Comparison of ENCODE assay signal across 8 cellular contexts in genomic region chr13:49976314-49977258, GRCh38. TPM values are rescaled to one million over a fixed set of nuclear protein-coding genes. Genes with fewer than 3 reads are reported as not detected.
A peak's percentile ranks its signal among the peaks of the same experiment; 100 is the strongest.
DNase-seq lines count a peak whose midpoint lies in the region; ATAC-seq, FAIRE-seq and TF ChIP-seq lines count a peak whose summit lies in the region.

No MANE protein-coding gene starts in this region.

- no peaks in the 10 kb centered on the region for H3K36me3 ChIP-seq in thoracic aorta

- ATAC-seq in activated T-helper 17 cell treated with anti-CD3 and anti-CD28 coated beads, Interleukin-2, amount 50 U/mL, for 72 hours (replicated peaks), result peak; percentile 81
- peak; percentile 75 for ATAC-seq in foreskin keratinocyte
- ATAC-seq in omental fat pad (ENCODE audit: low FRiP score), result no peak
- no peak for ATAC-seq in thoracic aorta (ENCODE audit: insufficient number of reproducible peaks, low FRiP score, low read depth)

- H3K4me1 ChIP-seq in foreskin keratinocyte, result no peaks in the 10 kb centered on the region
- no peaks in the 10 kb centered on the region for H3K4me1 ChIP-seq in thoracic aorta (ENCODE audit: control insufficient read depth in 1 of 2, low read depth in 2 of 2)

- no peaks in the 10 kb centered on the region for H3K27me3 Mint-ChIP-seq in activated T-helper 17 cell treated with anti-CD3 and anti-CD28 coated beads, Interleukin-2, amount 50 U/mL, for 72 hours

- H3K4me3 Mint-ChIP-seq in activated T-helper 17 cell treated with anti-CD3 and anti-CD28 coated beads, Interleukin-2, amount 50 U/mL, for 72 hours, result no peak overlapping the region

- TF ChIP-seq CTCF in GM13976 (IDR thresholded peaks at IDR 0.05; ENCODE audit: borderline replicate concordance, control extremely low read depth, extremely low read depth, insufficient read depth, missing control alignments), result peak; percentile 84
- TF ChIP-seq CTCF in foreskin keratinocyte (conservative IDR thresholded peaks at IDR 0.05), result peak; percentile 90
- peak in 2 of 3 donors; percentile 15 to 64 for TF ChIP-seq CTCF in omental fat pad (IDR thresholded peaks at IDR 0.05)
- peak; percentile 77 for TF ChIP-seq CTCF in thoracic aorta (IDR thresholded peaks at IDR 0.05)

- peak; percentile 46 for FAIRE-seq in A204.1 (lab: Jason Lieb, UNC)

- peaks cover 5% of the 10 kb centered on the region for H3K4me1 Mint-ChIP-seq in activated T-helper 17 cell treated with anti-CD3 and anti-CD28 coated beads, Interleukin-2, amount 50 U/mL, for 72 hours

- no peak overlapping the region for H3K27ac ChIP-seq in foreskin keratinocyte
- no peak overlapping the region for H3K27ac ChIP-seq in thoracic aorta

- no peaks in the 10 kb centered on the region for H3K27me3 ChIP-seq in foreskin keratinocyte
- no peaks in the 10 kb centered on the region for H3K27me3 ChIP-seq in thoracic aorta (replicated peaks; ENCODE audit: insufficient read depth)

- DNase-seq in GM13976 (ENCODE audit: low spot score) (peak; percentile 75), RPMI8226 (peak; percentile 73), foreskin keratinocyte (peak; percentile 30 to 60), omental fat pad (ENCODE audit: low spot score) (peak; percentile 68), thoracic aorta (ENCODE audit: low spot score) (no peak)
- DNase-seq in Jurkat, Clone E6-1 (ENCODE audit: low read depth, low spot score), result peak; percentile 76

- no peak overlapping the region for H3K27ac Mint-ChIP-seq in activated T-helper 17 cell treated with anti-CD3 and anti-CD28 coated beads, Interleukin-2, amount 50 U/mL, for 72 hours

- no peaks in the 10 kb centered on the region for H3K36me3 Mint-ChIP-seq in activated T-helper 17 cell treated with anti-CD3 and anti-CD28 coated beads, Interleukin-2, amount 50 U/mL, for 72 hours (ENCODE audit: low read depth)

- no peaks in the 10 kb centered on the region for H3K9me3 ChIP-seq in thoracic aorta

- in situ Hi-C loops in GM13976 (cut with MboI; ENCODE audit: low sequenced_read_pairs, unreplicated experiment), result loop anchor here (10.0 to 25.0 kb wide), 3 partner anchors 548 to 1086 kb away; no protein-coding TSS in a partner anchor

- no peak overlapping the region for H3K4me3 ChIP-seq in Jurkat, Clone E6-1 (ENCODE audit: low read length)
- H3K4me3 ChIP-seq in thoracic aorta, result no peak overlapping the region

- H3K9me3 Mint-ChIP-seq in activated T-helper 17 cell treated with anti-CD3 and anti-CD28 coated beads, Interleukin-2, amount 50 U/mL, for 72 hours, result no peaks in the 10 kb centered on the region

RNA-seq across cellular contexts. Expression of gene TRIM13, which starts 20.3 kb away (rescaled TPM):
- polyA plus RNA-seq in Jurkat, Clone E6-1 (2012; ENCODE audit: insufficient read depth, insufficient read length), result 26.1 TPM
- 10 to 100 TPM; 13.5 to 14.8 TPM for total RNA-seq in activated T-helper 17 cell treated with anti-CD3 and anti-CD28 coated beads, Interleukin-2, amount 50 U/mL, for 72 hours
- total RNA-seq in foreskin keratinocyte (15.8 and 19.9 TPM in 2 replicates), omental fat pad (10 to 100 TPM; 11.0 to 19.1 (median 14.2) TPM), thoracic aorta (10 to 100 TPM; 22.4 to 24.4 TPM)
- polyA plus RNA-seq in foreskin keratinocyte, result 13.6 and 14.7 TPM in 2 replicates

RNA-seq across cellular contexts. Expression of gene KCNRG, which starts 38.7 kb away (rescaled TPM):
- polyA plus RNA-seq in Jurkat, Clone E6-1 (2012; ENCODE audit: insufficient read depth, insufficient read length), result 0.77 TPM
- total RNA-seq in activated T-helper 17 cell treated with anti-CD3 and anti-CD28 coated beads, Interleukin-2, amount 50 U/mL, for 72 hours, result under 1 TPM; 0.19 to 0.45 TPM
- total RNA-seq in foreskin keratinocyte, result 0.49 and 0.61 TPM in 2 replicates
- 0.18 and 0.21 TPM in 2 replicates for polyA plus RNA-seq in foreskin keratinocyte
- total RNA-seq in omental fat pad, result 1 to 10 TPM in 1 of 4 donors, under 1 TPM in 3; 0.56 to 1.0 (median 0.89) TPM
- 1 to 10 TPM in 1 of 2 donors, under 1 TPM in 1; 0.54 to 2.0 TPM for total RNA-seq in thoracic aorta

RNA-seq across cellular contexts. Expression of gene SPRYD7, which starts 40.4 kb away (rescaled TPM):
- polyA plus RNA-seq in Jurkat, Clone E6-1 (2012; ENCODE audit: insufficient read depth, insufficient read length), result 9.6 TPM
- total RNA-seq in activated T-helper 17 cell treated with anti-CD3 and anti-CD28 coated beads, Interleukin-2, amount 50 U/mL, for 72 hours, result 1 to 10 TPM; 3.6 to 5.3 TPM
- total RNA-seq in foreskin keratinocyte, result 11.2 and 11.5 TPM in 2 replicates
- polyA plus RNA-seq in foreskin keratinocyte, result 9.8 and 11.5 TPM in 2 replicates
- total RNA-seq in omental fat pad, result 1 to 10 TPM; 3.2 to 4.4 (median 4.0) TPM
- total RNA-seq in thoracic aorta, result 1 to 10 TPM; 4.0 to 4.1 TPM

Comparison
In these comparisons a context has a peak if more than half of its experiments do, and no peak if none do; other contexts are left out.
1. CTCF ChIP-seq: peak in every context shown above with its lines; median percentile 90 in foreskin keratinocyte; 84 in GM13976; 77 in thoracic aorta; 40 in omental fat pad.
2. ATAC-seq: peak in activated T-helper 17 cell treated with anti-CD3 and anti-CD28 coated beads, Interleukin-2, amount 50 U/mL, for 72 hours (single experiment) and foreskin keratinocyte (single experiment); none in omental fat pad (single experiment) and thoracic aorta (single experiment).